ENCODE assay signal across 1 cellular context in genomic region chr9:109085510-109085909, GRCh38.
TF ChIP-seq lines count a peak whose summit lies in the region.

No MANE protein-coding gene starts in this region.

TF ChIP-seq in HepG2, 621 proteins besides CTCF, POLR2A, EP300 and RAD21 (continued from another document):
- TF ChIP-seq FOXK2 (IDR thresholded peaks at IDR 0.05), result no peak
- TF ChIP-seq ZNF709 (CRISPR knock-in tag; IDR thresholded peaks at IDR 0.05), result no peak
- TF ChIP-seq, protein P1, sequence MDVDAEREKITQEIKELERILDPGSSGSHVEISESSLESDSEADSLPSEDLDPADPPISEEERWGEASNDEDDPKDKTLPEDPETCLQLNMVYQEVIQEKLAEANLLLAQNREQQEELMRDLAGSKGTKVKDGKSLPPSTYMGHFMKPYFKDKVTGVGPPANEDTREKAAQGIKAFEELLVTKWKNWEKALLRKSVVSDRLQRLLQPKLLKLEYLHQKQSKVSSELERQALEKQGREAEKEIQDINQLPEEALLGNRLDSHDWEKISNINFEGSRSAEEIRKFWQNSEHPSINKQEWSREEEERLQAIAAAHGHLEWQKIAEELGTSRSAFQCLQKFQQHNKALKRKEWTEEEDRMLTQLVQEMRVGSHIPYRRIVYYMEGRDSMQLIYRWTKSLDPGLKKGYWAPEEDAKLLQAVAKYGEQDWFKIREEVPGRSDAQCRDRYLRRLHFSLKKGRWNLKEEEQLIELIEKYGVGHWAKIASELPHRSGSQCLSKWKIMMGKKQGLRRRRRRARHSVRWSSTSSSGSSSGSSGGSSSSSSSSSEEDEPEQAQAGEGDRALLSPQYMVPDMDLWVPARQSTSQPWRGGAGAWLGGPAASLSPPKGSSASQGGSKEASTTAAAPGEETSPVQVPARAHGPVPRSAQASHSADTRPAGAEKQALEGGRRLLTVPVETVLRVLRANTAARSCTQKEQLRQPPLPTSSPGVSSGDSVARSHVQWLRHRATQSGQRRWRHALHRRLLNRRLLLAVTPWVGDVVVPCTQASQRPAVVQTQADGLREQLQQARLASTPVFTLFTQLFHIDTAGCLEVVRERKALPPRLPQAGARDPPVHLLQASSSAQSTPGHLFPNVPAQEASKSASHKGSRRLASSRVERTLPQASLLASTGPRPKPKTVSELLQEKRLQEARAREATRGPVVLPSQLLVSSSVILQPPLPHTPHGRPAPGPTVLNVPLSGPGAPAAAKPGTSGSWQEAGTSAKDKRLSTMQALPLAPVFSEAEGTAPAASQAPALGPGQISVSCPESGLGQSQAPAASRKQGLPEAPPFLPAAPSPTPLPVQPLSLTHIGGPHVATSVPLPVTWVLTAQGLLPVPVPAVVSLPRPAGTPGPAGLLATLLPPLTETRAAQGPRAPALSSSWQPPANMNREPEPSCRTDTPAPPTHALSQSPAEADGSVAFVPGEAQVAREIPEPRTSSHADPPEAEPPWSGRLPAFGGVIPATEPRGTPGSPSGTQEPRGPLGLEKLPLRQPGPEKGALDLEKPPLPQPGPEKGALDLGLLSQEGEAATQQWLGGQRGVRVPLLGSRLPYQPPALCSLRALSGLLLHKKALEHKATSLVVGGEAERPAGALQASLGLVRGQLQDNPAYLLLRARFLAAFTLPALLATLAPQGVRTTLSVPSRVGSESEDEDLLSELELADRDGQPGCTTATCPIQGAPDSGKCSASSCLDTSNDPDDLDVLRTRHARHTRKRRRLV (CRISPR knock-in tag; IDR thresholded peaks at IDR 0.05), result no peak
- TF ChIP-seq HMG20A (CRISPR knock-in tag; IDR thresholded peaks at IDR 0.05; ENCODE audit: borderline replicate concordance), result peak; percentile 60; the same call in 1 of the 2 replicates
- no peak for TF ChIP-seq SYNCRIP (IDR thresholded peaks at IDR 0.05; ENCODE audit: insufficient read depth, low read depth, low read length)
- TF ChIP-seq, protein P2, sequence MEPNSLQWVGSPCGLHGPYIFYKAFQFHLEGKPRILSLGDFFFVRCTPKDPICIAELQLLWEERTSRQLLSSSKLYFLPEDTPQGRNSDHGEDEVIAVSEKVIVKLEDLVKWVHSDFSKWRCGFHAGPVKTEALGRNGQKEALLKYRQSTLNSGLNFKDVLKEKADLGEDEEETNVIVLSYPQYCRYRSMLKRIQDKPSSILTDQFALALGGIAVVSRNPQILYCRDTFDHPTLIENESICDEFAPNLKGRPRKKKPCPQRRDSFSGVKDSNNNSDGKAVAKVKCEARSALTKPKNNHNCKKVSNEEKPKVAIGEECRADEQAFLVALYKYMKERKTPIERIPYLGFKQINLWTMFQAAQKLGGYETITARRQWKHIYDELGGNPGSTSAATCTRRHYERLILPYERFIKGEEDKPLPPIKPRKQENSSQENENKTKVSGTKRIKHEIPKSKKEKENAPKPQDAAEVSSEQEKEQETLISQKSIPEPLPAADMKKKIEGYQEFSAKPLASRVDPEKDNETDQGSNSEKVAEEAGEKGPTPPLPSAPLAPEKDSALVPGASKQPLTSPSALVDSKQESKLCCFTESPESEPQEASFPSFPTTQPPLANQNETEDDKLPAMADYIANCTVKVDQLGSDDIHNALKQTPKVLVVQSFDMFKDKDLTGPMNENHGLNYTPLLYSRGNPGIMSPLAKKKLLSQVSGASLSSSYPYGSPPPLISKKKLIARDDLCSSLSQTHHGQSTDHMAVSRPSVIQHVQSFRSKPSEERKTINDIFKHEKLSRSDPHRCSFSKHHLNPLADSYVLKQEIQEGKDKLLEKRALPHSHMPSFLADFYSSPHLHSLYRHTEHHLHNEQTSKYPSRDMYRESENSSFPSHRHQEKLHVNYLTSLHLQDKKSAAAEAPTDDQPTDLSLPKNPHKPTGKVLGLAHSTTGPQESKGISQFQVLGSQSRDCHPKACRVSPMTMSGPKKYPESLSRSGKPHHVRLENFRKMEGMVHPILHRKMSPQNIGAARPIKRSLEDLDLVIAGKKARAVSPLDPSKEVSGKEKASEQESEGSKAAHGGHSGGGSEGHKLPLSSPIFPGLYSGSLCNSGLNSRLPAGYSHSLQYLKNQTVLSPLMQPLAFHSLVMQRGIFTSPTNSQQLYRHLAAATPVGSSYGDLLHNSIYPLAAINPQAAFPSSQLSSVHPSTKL (CRISPR knock-in tag; IDR thresholded peaks at IDR 0.05), result peak; percentile 74
- 0 out of 2 replicates have a peak, but pooled peaks have one; percentile 30 for TF ChIP-seq NCOA2 (CRISPR knock-in tag; IDR thresholded peaks at IDR 0.05)
- TF ChIP-seq SAP130 (CRISPR knock-in tag; IDR thresholded peaks at IDR 0.05; ENCODE audit: low read depth), result peak; percentile 43
- no peak for TF ChIP-seq MTA1 (CRISPR knock-in tag; IDR thresholded peaks at IDR 0.05; ENCODE audit: borderline replicate concordance)
- TF ChIP-seq POGZ (CRISPR knock-in tag; IDR thresholded peaks at IDR 0.05), result peak; percentile 24; the same call in 1 of the 2 replicates
- no peak for TF ChIP-seq GLI4 (CRISPR knock-in tag; IDR thresholded peaks at IDR 0.05; ENCODE audit: borderline replicate concordance)
- no peak for TF ChIP-seq PHF21A (CRISPR knock-in tag; IDR thresholded peaks at IDR 0.05)
- no peak for TF ChIP-seq ZNF510 (CRISPR knock-in tag; IDR thresholded peaks at IDR 0.05; ENCODE audit: low read depth)
- 0 out of 2 replicates have a peak, but pooled peaks have one; percentile 38 for TF ChIP-seq HNF1A (IDR thresholded peaks at IDR 0.05; ENCODE audit: low read depth)
- peak; percentile 26; the same call in 1 of the 2 replicates for TF ChIP-seq HNF1A (CRISPR knock-in tag; IDR thresholded peaks at IDR 0.05; ENCODE audit: borderline replicate concordance)
- no peak for TF ChIP-seq ZNF841 (CRISPR knock-in tag; IDR thresholded peaks at IDR 0.05; ENCODE audit: borderline replicate concordance)
- no peak for TF ChIP-seq ZZZ3 (CRISPR knock-in tag; IDR thresholded peaks at IDR 0.05; ENCODE audit: borderline replicate concordance)
- peak; percentile 71 for TF ChIP-seq TCF7L2 (IDR thresholded peaks at IDR 0.05; ENCODE audit: low read depth, low read length)
- 0 out of 2 replicates have a peak, but pooled peaks have one; percentile 26 for TF ChIP-seq ISL2 (CRISPR knock-in tag; IDR thresholded peaks at IDR 0.05)
- peak; percentile 65; the same call in 1 of the 2 replicates for TF ChIP-seq CEBPB (IDR thresholded peaks at IDR 0.05; ENCODE audit: borderline replicate concordance, low read depth, low read length)
- TF ChIP-seq RFX3 (CRISPR knock-in tag; IDR thresholded peaks at IDR 0.05), result no peak
- TF ChIP-seq GATAD2A (CRISPR knock-in tag; IDR thresholded peaks at IDR 0.05), result peak; percentile 62
- no peak for TF ChIP-seq RXRA (CRISPR knock-in tag; IDR thresholded peaks at IDR 0.05)
- no peak for TF ChIP-seq KDM4B (CRISPR knock-in tag; IDR thresholded peaks at IDR 0.05)
- TF ChIP-seq TCF7 (IDR thresholded peaks at IDR 0.05; ENCODE audit: low read depth), result peak; percentile 73
- TF ChIP-seq ISX (CRISPR knock-in tag; conservative IDR thresholded peaks at IDR 0.05), result no peak
- no peak for TF ChIP-seq FOXA1 (IDR thresholded peaks at IDR 0.05)
- 0 out of 2 replicates have a peak, but pooled peaks have one; percentile 8 for TF ChIP-seq FOXA1 (CRISPR knock-in tag; IDR thresholded peaks at IDR 0.05)
- 0 out of 2 replicates have a peak, but pooled peaks have one; percentile 29 for TF ChIP-seq FOXA3 (CRISPR knock-in tag; IDR thresholded peaks at IDR 0.05)
- TF ChIP-seq SOX5 (CRISPR knock-in tag; IDR thresholded peaks at IDR 0.05; ENCODE audit: borderline replicate concordance), result peak; percentile 50; the same call in 1 of the 2 replicates
- no peak for TF ChIP-seq NFYC (CRISPR knock-in tag; IDR thresholded peaks at IDR 0.05)
- peak; percentile 82 for TF ChIP-seq CEBPG (CRISPR knock-in tag; IDR thresholded peaks at IDR 0.05)
- no peak for TF ChIP-seq SOX13 (IDR thresholded peaks at IDR 0.05)
- peak in 1 of 2 experiments; percentile 74; a peak in 2 of 4 replicates for TF ChIP-seq SOX13 (CRISPR knock-in tag; conservative IDR thresholded peaks at IDR 0.05 in 1 of 2, IDR thresholded peaks at IDR 0.05 in 1 of 2)
- TF ChIP-seq, protein P3, sequence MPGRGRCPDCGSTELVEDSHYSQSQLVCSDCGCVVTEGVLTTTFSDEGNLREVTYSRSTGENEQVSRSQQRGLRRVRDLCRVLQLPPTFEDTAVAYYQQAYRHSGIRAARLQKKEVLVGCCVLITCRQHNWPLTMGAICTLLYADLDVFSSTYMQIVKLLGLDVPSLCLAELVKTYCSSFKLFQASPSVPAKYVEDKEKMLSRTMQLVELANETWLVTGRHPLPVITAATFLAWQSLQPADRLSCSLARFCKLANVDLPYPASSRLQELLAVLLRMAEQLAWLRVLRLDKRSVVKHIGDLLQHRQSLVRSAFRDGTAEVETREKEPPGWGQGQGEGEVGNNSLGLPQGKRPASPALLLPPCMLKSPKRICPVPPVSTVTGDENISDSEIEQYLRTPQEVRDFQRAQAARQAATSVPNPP (CRISPR knock-in tag; IDR thresholded peaks at IDR 0.05), result no peak
